21 cellular contexts compared by ENCODE assay signal in genomic region chr4:38002451-38003071, GRCh38. TPM values are rescaled to one million over a fixed set of nuclear protein-coding genes. Genes with fewer than 3 reads are reported as not detected.
A peak's percentile ranks its signal among the peaks of the same experiment; 100 is the strongest.
DNase-seq lines count a peak whose midpoint lies in the region; ATAC-seq and TF ChIP-seq lines count a peak whose summit lies in the region.
"Had no signal": no experiment of that assay in that cellular context is flagged by ENCODE, and none has a peak within 500 bp of the region (broad histone marks: within the 10 kb centered on the region; RNA-seq: fewer than 3 reads in every experiment).

No MANE protein-coding gene starts in this region.

- H3K27me3 Mint-ChIP-seq in nephron (ENCODE audit: low read depth) = no peaks in the 10 kb centered on the region
- H3K27me3 Mint-ChIP-seq: B cell; naive thymus-derived CD8-positive, alpha-beta T cell had no signal

- no peaks in the 10 kb centered on the region for H3K9me3 ChIP-seq in GM23248 (ENCODE audit: low read depth)
- H3K9me3 ChIP-seq in PC-3 (ENCODE audit: low read length) = no peaks in the 10 kb centered on the region
- H3K9me3 ChIP-seq: body of pancreas, left lung, right atrium auricular region, upper lobe of right lung had no signal

- H3K27ac ChIP-seq in GM23248 (no peak overlapping the region), PC-3 (ENCODE audit: low read length) (no peak overlapping the region)
- H3K27ac ChIP-seq: body of pancreas, KMS-11, left lung, right atrium auricular region, upper lobe of right lung had no signal

- no peaks in the 10 kb centered on the region for H3K36me3 ChIP-seq in GM23248 (ENCODE audit: low read depth)
- H3K36me3 ChIP-seq in PC-3 (ENCODE audit: low read depth, low read length) = no peaks in the 10 kb centered on the region
- H3K36me3 ChIP-seq: left lung, right atrium auricular region, upper lobe of right lung had no signal

- intact Hi-C loops in PC-3 (cut with micrococcal nuclease) = no loop called here

- in situ Hi-C loops in GM23248 (cut with MboI) = no loop called here

- no peak overlapping the region for H3K4me3 ChIP-seq in GM23248
- H3K4me3 ChIP-seq in PC-3 (ENCODE audit: low read length) = no peak overlapping the region
- H3K4me3 ChIP-seq in fibroblast of mammary gland (ENCODE audit: control insufficient read depth, low read depth, low read length) = no peak overlapping the region
- H3K4me3 ChIP-seq: body of pancreas, left lung, right atrium auricular region, upper lobe of right lung had no signal

- no peaks in the 10 kb centered on the region for H3K9me2 ChIP-seq in GM23248 (ENCODE audit: insufficient read depth)
- no peaks in the 10 kb centered on the region for H3K9me2 ChIP-seq in PC-3 (replicated peaks; ENCODE audit: low read length)

- ATAC-seq in PC-3 = peak; percentile 35
- ATAC-seq: body of pancreas, left lung, Right ventricle myocardium inferior, upper lobe of right lung had no signal

- WGBS in GM23248 (ENCODE audit: low coverage in 1 of 2, low lambda C conversion rate in 2 of 2, missing lambda C conversion rate in 2 of 2), 2 experiments = 81 to 92% methylated on average over 3 of the region's 3 CpGs

- CTCF ChIA-PET in PC-3 (lab: Charles Lee) = no interaction called here

- TF ChIP-seq CTCF in PC-3 (conservative IDR thresholded peaks at IDR 0.05; ENCODE audit: low read depth, low read length) (no peak), fibroblast of mammary gland (conservative IDR thresholded peaks at IDR 0.05; ENCODE audit: control insufficient read depth, insufficient read depth, low read depth, low read length) (no peak), nephron (IDR thresholded peaks at IDR 0.05; ENCODE audit: unreplicated experiment in 3 of 3) (no peak)

- H4K20me1 ChIP-seq in GM23248 (ENCODE audit: insufficient read depth) (no peaks in the 10 kb centered on the region), PC-3 (ENCODE audit: low read length) (no peaks in the 10 kb centered on the region)

- no peak overlapping the region for H3K4me3 Mint-ChIP-seq in nephron
- H3K4me3 Mint-ChIP-seq: B cell had no signal

- peaks cover 75% of the 10 kb centered on the region for H3K4me1 Mint-ChIP-seq in nephron

- POLR2A ChIA-PET in PC-3 (lab: Charles Lee; ENCODE audit: unreplicated experiment) = no interaction called here

- H3K27ac Mint-ChIP-seq in nephron = peak overlapping the region; percentile 43 to 60 (median 56)
- H3K27ac Mint-ChIP-seq: activated T-helper 2 cell treated with anti-CD3 and anti-CD28 coated beads, Interferon-gamma antibody, Interleukin-2, Interleukin-4, amounts not matched to agents 10 μg/mL and 5 μg/mL and 100 μg/mL, durations not matched to agents 14 hours and 24 hours and 36 hours had no signal

- H3K36me3 Mint-ChIP-seq in nephron (ENCODE audit: low read depth) = no peaks in the 10 kb centered on the region

- no TSS peak for BruUV-seq in PC-3 (replicated peaks; lab: Mats Ljungman, UMichigan)

- H3F3A ChIP-seq in GM23248 (ENCODE audit: insufficient read depth) (no peaks in the 10 kb centered on the region), PC-3 (ENCODE audit: low read length, unreplicated experiment) (no peaks in the 10 kb centered on the region)

- H3K27me3 ChIP-seq in GM23248 (replicated peaks; ENCODE audit: insufficient read depth) (no peaks in the 10 kb centered on the region), PC-3 (ENCODE audit: low read length) (no peaks in the 10 kb centered on the region)
- H3K27me3 ChIP-seq: body of pancreas, left lung, right atrium auricular region, upper lobe of right lung had no signal

- no peak overlapping the region for H3K4me2 ChIP-seq in GM23248 (ENCODE audit: unreplicated experiment)
- no peak overlapping the region for H3K4me2 ChIP-seq in PC-3 (ENCODE audit: low read length)
- H3K4me2 ChIP-seq: KMS-11 had no signal

- DNase-seq in GM23248 (peak; percentile 2), PC-3 (peak; percentile 25), fibroblast of mammary gland (ENCODE audit: low read depth) (peak; percentile 6), SIG-M5 treated with dmso at 0.1 percent for 504 hours (lab: John Stamatoyannopoulos, UW; ENCODE audit: unreplicated experiment) (no peak), NCI-H748 treated with DMSO at 0.1 percent for 48 hours (lab: John Stamatoyannopoulos, UW) (no peak), NCI-H2196 treated with DMSO at 0.1 percent for 48 hours (lab: John Stamatoyannopoulos, UW; ENCODE audit: unreplicated experiment) (no peak)
- no peak for DNase-seq in effector CD4-positive, alpha-beta T cell
- DNase-seq: activated CD4-positive, alpha-beta T cell treated with anti-CD3 and anti-CD28 coated beads, Interleukin-2, amount 50 U/mL, for 48 hours; body of pancreas; left lung; NCI-H1436 treated with DMSO at 0.1 percent for 48 hours; stimulated activated CD4-positive, alpha-beta T cell treated with anti-CD3 and anti-CD28 coated beads, Interleukin-2, amount 100 ng/mL, for 48 hours; T-helper 9 cell; upper lobe of right lung had no signal

- H3K4me1 ChIP-seq in GM23248 (ENCODE audit: insufficient read depth) (no peaks in the 10 kb centered on the region), PC-3 (ENCODE audit: insufficient read depth, low read length) (0 out of 2 replicates have a peak, but pooled peaks cover 8% of the 10 kb centered on the region)
- H3K4me1 ChIP-seq: upper lobe of right lung had no signal

- no peaks in the 10 kb centered on the region for H3K79me2 ChIP-seq in GM23248 (ENCODE audit: insufficient read depth)
- H3K79me2 ChIP-seq in PC-3 (ENCODE audit: low read length) = no peaks in the 10 kb centered on the region

- H3K9me3 Mint-ChIP-seq in nephron = no peaks in the 10 kb centered on the region
- H3K9me3 Mint-ChIP-seq: activated T-helper 2 cell treated with anti-CD3 and anti-CD28 coated beads, Interferon-gamma antibody, Interleukin-2, Interleukin-4, amounts not matched to agents 10 μg/mL and 5 μg/mL and 100 μg/mL, durations not matched to agents 14 hours and 24 hours and 36 hours; naive thymus-derived CD8-positive, alpha-beta T cell had no signal

- H3K9ac ChIP-seq in GM23248 (no peak overlapping the region), PC-3 (ENCODE audit: low read length) (no peak overlapping the region)
- H3K9ac ChIP-seq: KMS-11 had no signal

- no peak overlapping the region for H2AFZ ChIP-seq in GM23248
- no peak overlapping the region for H2AFZ ChIP-seq in PC-3 (ENCODE audit: low read length)

RNA-seq across cellular contexts. Expression of gene PTTG2, which starts 42.4 kb away (rescaled TPM):
- total RNA-seq in GM23248 (2014; rRNA removed; shearing (Covaris generic)) = not detected in 2 replicates
- not detected in 2 replicates for polyA plus RNA-seq in GM23248 (2016; fragmentation: Nextera tagmentation; extraction: Ambion mirVana)
- not detected in 2 replicates for total RNA-seq in PC-3 (2014; rRNA removed)
- total RNA-seq: activated T-helper 2 cell treated with anti-CD3 and anti-CD28 coated beads, Interferon-gamma antibody, Interleukin-2, Interleukin-4, amounts not matched to agents 10 μg/mL and 5 μg/mL and 100 μg/mL, durations not matched to agents 14 hours and 24 hours and 36 hours had no signal
- polyA plus RNA-seq: naive thymus-derived CD8-positive, alpha-beta T cell had no signal

Comparison
In these comparisons a context has a peak if more than half of its experiments do, and no peak if none do; other contexts are left out.
1. DNase-seq: peak in GM23248 (single experiment), PC-3 (single experiment) and fibroblast of mammary gland (single experiment); none in effector CD4-positive, alpha-beta T cell (single experiment), SIG-M5 treated with dmso at 0.1 percent for 504 hours (single experiment), NCI-H748 treated with DMSO at 0.1 percent for 48 hours (single experiment) and NCI-H2196 treated with DMSO at 0.1 percent for 48 hours (single experiment).